11 cellular contexts compared by ENCODE assay signal in the genomic region with DNA sequence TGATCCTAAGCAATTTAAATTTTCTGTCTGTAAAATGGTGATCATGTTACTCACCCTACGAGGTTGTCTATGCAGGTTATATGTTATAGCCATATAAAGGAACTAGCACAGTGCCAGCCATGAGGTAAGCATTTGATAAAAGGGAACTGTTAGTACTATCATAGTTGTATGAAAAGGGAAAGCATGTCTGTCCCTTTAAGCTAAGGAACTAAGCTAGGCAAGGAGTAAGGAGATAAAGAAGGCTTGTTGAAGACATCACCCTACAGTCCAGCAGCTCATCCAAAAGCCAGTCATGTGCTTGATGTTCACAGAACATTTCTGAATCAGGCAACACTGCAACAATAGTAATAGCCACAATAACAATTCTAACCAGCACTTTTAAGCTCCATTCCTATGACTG.
DNase-seq lines count a peak whose midpoint lies in the region; ATAC-seq, FAIRE-seq and TF ChIP-seq lines count a peak whose summit lies in the region.
"Had no signal": no experiment of that assay in that cellular context is flagged by ENCODE, and none has a peak within 500 bp of the region (broad histone marks: within the 10 kb centered on the region; RNA-seq: fewer than 3 reads in every experiment).

No MANE protein-coding gene starts in this region.

- H3K4me3 ChIP-seq in GM23338 (no peak overlapping the region), left ventricle myocardium inferior (no peak overlapping the region), small intestine (ENCODE audit: low read depth in 1 of 2, low read length in 2 of 2) (no peak overlapping the region), ovary (no peak overlapping the region)

- peak; percentile 34 for ATAC-seq in GM23338

- no peak for DNase-seq in GM23338 (ENCODE audit: low spot score)
- peak; percentile 60 for DNase-seq in SK-MEL-5 (ENCODE audit: low read depth, low spot score)
- DNase-seq in left ventricle myocardium inferior: no peak
- peak; percentile 24 for DNase-seq in small intestine
- no peak for DNase-seq in ovary
- DNase-seq in NCI-H510A treated with DMSO at 0.1 percent for 48 hours (lab: John Stamatoyannopoulos, UW): no peak
- no peak for DNase-seq in activated CD4-positive, alpha-beta T cell treated with anti-CD3 and anti-CD28 coated beads, Interleukin-2, amount 10 ng/mL, durations not matched to agents 24 days and 14 days
- no peak for DNase-seq in activated naive CD4-positive, alpha-beta T cell treated with anti-CD3 and anti-CD28 coated beads for 36 hours
- DNase-seq: activated CD4-positive, CD25-positive, alpha-beta regulatory T cell had no signal

- H3F3A ChIP-seq in GM23338 (replicated peaks; ENCODE audit: low read depth): no peaks in the 10 kb centered on the region

- H3K4me1 Mint-ChIP-seq in GM23338: peaks cover 12% of the 10 kb centered on the region
- H3K4me1 Mint-ChIP-seq in activated CD4-positive, alpha-beta T cell treated with anti-CD3 and anti-CD28 coated beads, Interleukin-2, amount 10 ng/mL, durations not matched to agents 24 days and 14 days: peaks cover 2% of the 10 kb centered on the region
- H3K4me1 Mint-ChIP-seq in activated naive CD4-positive, alpha-beta T cell treated with anti-CD3 and anti-CD28 coated beads for 36 hours (ENCODE audit: low read depth): peaks cover 10% of the 10 kb centered on the region

- H3K9me3 Mint-ChIP-seq in GM23338: no peaks in the 10 kb centered on the region
- no peaks in the 10 kb centered on the region for H3K9me3 Mint-ChIP-seq in activated CD4-positive, alpha-beta T cell treated with anti-CD3 and anti-CD28 coated beads, Interleukin-2, amount 10 ng/mL, durations not matched to agents 24 days and 14 days
- H3K9me3 Mint-ChIP-seq in activated naive CD4-positive, alpha-beta T cell treated with anti-CD3 and anti-CD28 coated beads for 36 hours: no peaks in the 10 kb centered on the region

- intact Hi-C loops in left ventricle myocardium inferior (cut with micrococcal nuclease): no loop called here
- intact Hi-C loops in ovary (cut with DNase I): no loop called here
- intact Hi-C loops in activated CD4-positive, alpha-beta T cell treated with anti-CD3 and anti-CD28 coated beads, Interleukin-2, amount 10 ng/mL, durations not matched to agents 24 days and 14 days (cut with micrococcal nuclease): no loop called here
- intact Hi-C loops in activated naive CD4-positive, alpha-beta T cell treated with anti-CD3 and anti-CD28 coated beads for 36 hours (cut with micrococcal nuclease): no loop called here

- no peaks in the 10 kb centered on the region for H4K20me1 ChIP-seq in GM23338 (replicated peaks; ENCODE audit: insufficient read depth)

- no peaks in the 10 kb centered on the region for H3K36me3 Mint-ChIP-seq in GM23338 (ENCODE audit: low read depth)
- no peaks in the 10 kb centered on the region for H3K36me3 Mint-ChIP-seq in activated CD4-positive, alpha-beta T cell treated with anti-CD3 and anti-CD28 coated beads, Interleukin-2, amount 10 ng/mL, durations not matched to agents 24 days and 14 days (ENCODE audit: low read depth)
- H3K36me3 Mint-ChIP-seq in activated naive CD4-positive, alpha-beta T cell treated with anti-CD3 and anti-CD28 coated beads for 36 hours (ENCODE audit: low read depth): peaks cover 4% of the 10 kb centered on the region

- TF ChIP-seq EP300 in ovary (IDR thresholded peaks at IDR 0.05): no peak

- no peak overlapping the region for H3K4me3 Mint-ChIP-seq in GM23338
- no peak overlapping the region for H3K4me3 Mint-ChIP-seq in activated CD4-positive, alpha-beta T cell treated with anti-CD3 and anti-CD28 coated beads, Interleukin-2, amount 10 ng/mL, durations not matched to agents 24 days and 14 days
- no peak overlapping the region for H3K4me3 Mint-ChIP-seq in activated naive CD4-positive, alpha-beta T cell treated with anti-CD3 and anti-CD28 coated beads for 36 hours

- CTCF ChIA-PET in activated naive CD4-positive, alpha-beta T cell treated with anti-CD3 and anti-CD28 coated beads for 36 hours (lab: Charles Lee): no interaction called here

- H3K4me2 ChIP-seq in GM23338: no peak overlapping the region

- H3K9me3 ChIP-seq in left ventricle myocardium inferior (replicated peaks) (peaks cover under 1% of the 10 kb centered on the region), small intestine (ENCODE audit: control insufficient read depth, low read depth) (no peaks in the 10 kb centered on the region), ovary (no peaks in the 10 kb centered on the region)
- H3K9me3 ChIP-seq: neutrophil had no signal

- H3K27ac Mint-ChIP-seq in GM23338: no peak overlapping the region
- H3K27ac Mint-ChIP-seq in activated CD4-positive, alpha-beta T cell treated with anti-CD3 and anti-CD28 coated beads, Interleukin-2, amount 10 ng/mL, durations not matched to agents 24 days and 14 days: no peak overlapping the region
- no peak overlapping the region for H3K27ac Mint-ChIP-seq in activated naive CD4-positive, alpha-beta T cell treated with anti-CD3 and anti-CD28 coated beads for 36 hours

- H3K36me3 ChIP-seq in GM23338 (ENCODE audit: insufficient read depth) (no peaks in the 10 kb centered on the region), left ventricle myocardium inferior (no peaks in the 10 kb centered on the region), small intestine (ENCODE audit: control insufficient read depth in 2 of 2, insufficient read depth in 2 of 2, low read length in 2 of 2) (no peaks in the 10 kb centered on the region), ovary (no peaks in the 10 kb centered on the region)
- H3K36me3 ChIP-seq: neutrophil had no signal

- no peaks in the 10 kb centered on the region for H3K9me2 ChIP-seq in GM23338 (ENCODE audit: insufficient read depth)

- H3K4me1 ChIP-seq in GM23338 (ENCODE audit: insufficient read depth): peaks cover 4% of the 10 kb centered on the region; the same call in 1 of the 2 replicates
- peaks cover 54% of the 10 kb centered on the region for H3K4me1 ChIP-seq in left ventricle myocardium inferior
- peaks cover 3 to 5% of the 10 kb centered on the region in 2 donors for H3K4me1 ChIP-seq in small intestine (ENCODE audit: control insufficient read depth in 2 of 2, insufficient read depth in 1 of 2, low read depth in 1 of 2, low read length in 1 of 2)
- H3K4me1 ChIP-seq in ovary (ENCODE audit: insufficient read depth): peaks cover 3% of the 10 kb centered on the region

- WGBS in small intestine, 3 donors: 12 to 54% (median 23%) methylated on average over 1 of the region's 1 CpG
- 83 to 91% (median 84%) methylated on average over 1 of the region's 1 CpG for WGBS in ovary, 3 donors

- peaks cover 17% of the 10 kb centered on the region; the same call in 1 of the 2 replicates for H3K27me3 ChIP-seq in GM23338 (ENCODE audit: insufficient read depth)
- no peaks in the 10 kb centered on the region for H3K27me3 ChIP-seq in left ventricle myocardium inferior (ENCODE audit: low read depth)
- H3K27me3 ChIP-seq in small intestine (ENCODE audit: control insufficient read depth in 2 of 2, insufficient read depth in 2 of 2, low read length in 2 of 2): no peaks in the 10 kb centered on the region
- H3K27me3 ChIP-seq in ovary: no peaks in the 10 kb centered on the region
- H3K27me3 ChIP-seq: neutrophil had no signal

- H3K27ac ChIP-seq in GM23338 (ENCODE audit: low read depth): no peak overlapping the region
- peak overlapping the region; percentile 60 for H3K27ac ChIP-seq in left ventricle myocardium inferior (replicated peaks)
- H3K27ac ChIP-seq in small intestine (ENCODE audit: low read depth in 1 of 2, low read length in 1 of 2): no peak overlapping the region
- H3K27ac ChIP-seq in ovary: no peak overlapping the region
- H3K27ac ChIP-seq: neutrophil had no signal

- peaks cover 8% of the 10 kb centered on the region for H3K27me3 Mint-ChIP-seq in GM23338 (ENCODE audit: insufficient read depth, low read depth, poor library complexity)
- H3K27me3 Mint-ChIP-seq in activated CD4-positive, alpha-beta T cell treated with anti-CD3 and anti-CD28 coated beads, Interleukin-2, amount 10 ng/mL, durations not matched to agents 24 days and 14 days: no peaks in the 10 kb centered on the region
- no peaks in the 10 kb centered on the region for H3K27me3 Mint-ChIP-seq in activated naive CD4-positive, alpha-beta T cell treated with anti-CD3 and anti-CD28 coated beads for 36 hours (ENCODE audit: low read depth)

- no peak for FAIRE-seq in small intestine (lab: Jason Lieb, UNC)
- FAIRE-seq: GM18507 had no signal

- H2AFZ ChIP-seq in GM23338: no peak overlapping the region

- TF ChIP-seq CTCF in GM23338 (conservative IDR thresholded peaks at IDR 0.05; ENCODE audit: low read depth in 2 of 2): no peak
- TF ChIP-seq CTCF in left ventricle myocardium inferior (IDR thresholded peaks at IDR 0.05; ENCODE audit: borderline replicate concordance): no peak
- TF ChIP-seq CTCF in ovary (IDR thresholded peaks at IDR 0.05): no peak

- TF ChIP-seq POLR2A in ovary (IDR thresholded peaks at IDR 0.05): no peak

- H3K79me2 ChIP-seq in GM23338 (replicated peaks; ENCODE audit: insufficient read depth): no peaks in the 10 kb centered on the region

- in situ Hi-C loops in SK-MEL-5 (cut with HindIII; ENCODE audit: low pct_unique_long_range_greater_than_20kb, low sequenced_read_pairs): no loop called here

TF ChIP-seq in GM23338, 12 proteins besides CTCF, POLR2A, EP300 and RAD21 (continues in another document):
- TF ChIP-seq NANOG (IDR thresholded peaks at IDR 0.05; ENCODE audit: borderline replicate concordance): no peak
- no peak for TF ChIP-seq ZNF114 (CRISPR knock-in tag; IDR thresholded peaks at IDR 0.05)
- TF ChIP-seq STAT1 (IDR thresholded peaks at IDR 0.05; ENCODE audit: unreplicated experiment): no peak

Comparison
In these comparisons a context has a peak if more than half of its experiments do, and no peak if none do; other contexts are left out.
1. DNase-seq: peak in SK-MEL-5 (single experiment) and small intestine (single experiment); none in GM23338 (single experiment), left ventricle myocardium inferior (single experiment), ovary (0 of 5), NCI-H510A treated with DMSO at 0.1 percent for 48 hours (single experiment), activated CD4-positive, alpha-beta T cell treated with anti-CD3 and anti-CD28 coated beads, Interleukin-2, amount 10 ng/mL, durations not matched to agents 24 days and 14 days (single experiment) and activated naive CD4-positive, alpha-beta T cell treated with anti-CD3 and anti-CD28 coated beads for 36 hours (single experiment).